9 cellular contexts compared by ENCODE assay signal in genomic region chr11:129785383-129786111, GRCh38. TPM values are rescaled to one million over a fixed set of nuclear protein-coding genes. Genes with fewer than 3 reads are reported as not detected.
DNase-seq lines count a peak whose midpoint lies in the region; ATAC-seq, FAIRE-seq and TF ChIP-seq lines count a peak whose summit lies in the region.
"Had no signal": no experiment of that assay in that cellular context is flagged by ENCODE, and none has a peak within 500 bp of the region (broad histone marks: within the 10 kb centered on the region; RNA-seq: fewer than 3 reads in every experiment).

No MANE protein-coding gene starts in this region.

- no peak for DNase-seq in D721Med (ENCODE audit: insufficient read length, low spot score)
- peak; percentile 64 for DNase-seq in KBM-7
- DNase-seq in T-helper 17 cell: no peak
- DNase-seq in AG08395 (ENCODE audit: low spot score): no peak
- DNase-seq in activated CD4-positive, CD25-positive, alpha-beta regulatory T cell (lab: John Stamatoyannopoulos, UW): no peak
- DNase-seq in dorsolateral prefrontal cortex: no peak

- H3K9me3 ChIP-seq in T-helper 17 cell (ENCODE audit: control insufficient read depth, low read length, poor library complexity, severe bottlenecking) (no peaks in the 10 kb centered on the region), liver (ENCODE audit: control insufficient read depth in 4 of 4, low read length in 3 of 4) (no peaks in the 10 kb centered on the region)

- ATAC-seq in T-helper 17 cell: no peak
- no peak for ATAC-seq in GM21737 (IDR thresholded peaks at IDR 0.05; ENCODE audit: unreplicated experiment)

- in situ Hi-C loops in KBM-7 (cut with MboI; ENCODE audit: low pct_unique_long_range_greater_than_20kb, low sequenced_read_pairs): no loop called here

- no peak overlapping the region for H3K4me3 Mint-ChIP-seq in T-helper 17 cell
- H3K4me3 Mint-ChIP-seq: IgD-negative memory B cell had no signal

- FAIRE-seq in D721Med (lab: Jason Lieb, UNC): no peak

- no peaks in the 10 kb centered on the region for H3K27me3 Mint-ChIP-seq in T-helper 17 cell
- H3K27me3 Mint-ChIP-seq: IgD-negative memory B cell had no signal

- H3K36me3 ChIP-seq in liver (ENCODE audit: control insufficient read depth in 4 of 4, insufficient read depth in 3 of 4, low read depth in 1 of 4, low read length in 3 of 4): no peaks in the 10 kb centered on the region

- intact Hi-C loops in dorsolateral prefrontal cortex (cut with DNase I): no loop called here

- H3K27ac ChIP-seq in liver (ENCODE audit: low read depth in 1 of 2, low read length in 2 of 2) (peak overlapping the region in 1 of 2 donors; percentile 45), dorsolateral prefrontal cortex (no peak overlapping the region)

- H3K4me3 ChIP-seq in liver (ENCODE audit: low read depth in 1 of 3, low read length in 3 of 3) (no peak overlapping the region), dorsolateral prefrontal cortex (no peak overlapping the region)

- 42% methylated on average over 3 of the region's 3 CpGs for WGBS in liver

- no peaks in the 10 kb centered on the region for H3K27me3 ChIP-seq in liver (ENCODE audit: control insufficient read depth in 4 of 4, insufficient read depth in 4 of 4, low read length in 3 of 4)
- peaks cover 0 to 11% (median 0%) of the 10 kb centered on the region in 45 donors for H3K27me3 ChIP-seq in dorsolateral prefrontal cortex

- peak; percentile 76 to 83 for TF ChIP-seq RAD21 in liver (IDR thresholded peaks at IDR 0.05)

- no peaks in the 10 kb centered on the region for H3K36me3 Mint-ChIP-seq in T-helper 17 cell (ENCODE audit: low read depth)
- H3K36me3 Mint-ChIP-seq: IgD-negative memory B cell had no signal

- H3K4me1 Mint-ChIP-seq in T-helper 17 cell: peaks cover 17% of the 10 kb centered on the region
- H3K4me1 Mint-ChIP-seq: IgD-negative memory B cell had no signal

- TF ChIP-seq CTCF in D721Med (IDR thresholded peaks at IDR 0.05; ENCODE audit: insufficient read depth, missing control alignments) (peak; percentile 32), liver (IDR thresholded peaks at IDR 0.05; ENCODE audit: low read depth, low read length, missing input control) (peak; percentile 37), dorsolateral prefrontal cortex (IDR thresholded peaks at IDR 0.05 in 54 of 56, conservative IDR thresholded peaks at IDR 0.05 in 2 of 56; ENCODE audit: low read depth in 1 of 56, partially characterized antibody in 56 of 56) (peak in 9 of 56 donors; percentile 8 to 34 (median 15))

- H3K9ac ChIP-seq in liver (ENCODE audit: low read depth in 1 of 2, low read length in 2 of 2): no peak overlapping the region

- H3K27ac Mint-ChIP-seq in T-helper 17 cell: peak overlapping the region; percentile 61
- H3K27ac Mint-ChIP-seq: IgD-negative memory B cell had no signal

- H3K4me1 ChIP-seq in liver (ENCODE audit: control insufficient read depth in 4 of 4, insufficient read depth in 4 of 4, low read length in 3 of 4): peaks cover 5 to 11% (median 10%) of the 10 kb centered on the region in 4 donors

TF ChIP-seq in liver, 16 proteins besides CTCF, POLR2A, EP300 and RAD21:
- TF ChIP-seq YY1 (IDR thresholded peaks at IDR 0.05): peak; percentile 17
- TF ChIP-seq, protein P1, sequence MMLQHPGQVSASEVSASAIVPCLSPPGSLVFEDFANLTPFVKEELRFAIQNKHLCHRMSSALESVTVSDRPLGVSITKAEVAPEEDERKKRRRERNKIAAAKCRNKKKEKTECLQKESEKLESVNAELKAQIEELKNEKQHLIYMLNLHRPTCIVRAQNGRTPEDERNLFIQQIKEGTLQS (IDR thresholded peaks at IDR 0.05): no peak
- no peak for TF ChIP-seq HNF4G (IDR thresholded peaks at IDR 0.05)
- no peak for TF ChIP-seq NR2F2 (IDR thresholded peaks at IDR 0.05)
- no peak for TF ChIP-seq HNF4A (conservative IDR thresholded peaks at IDR 0.05)
- no peak for TF ChIP-seq FOXA1 (IDR thresholded peaks at IDR 0.05)
- TF ChIP-seq, protein P2, sequence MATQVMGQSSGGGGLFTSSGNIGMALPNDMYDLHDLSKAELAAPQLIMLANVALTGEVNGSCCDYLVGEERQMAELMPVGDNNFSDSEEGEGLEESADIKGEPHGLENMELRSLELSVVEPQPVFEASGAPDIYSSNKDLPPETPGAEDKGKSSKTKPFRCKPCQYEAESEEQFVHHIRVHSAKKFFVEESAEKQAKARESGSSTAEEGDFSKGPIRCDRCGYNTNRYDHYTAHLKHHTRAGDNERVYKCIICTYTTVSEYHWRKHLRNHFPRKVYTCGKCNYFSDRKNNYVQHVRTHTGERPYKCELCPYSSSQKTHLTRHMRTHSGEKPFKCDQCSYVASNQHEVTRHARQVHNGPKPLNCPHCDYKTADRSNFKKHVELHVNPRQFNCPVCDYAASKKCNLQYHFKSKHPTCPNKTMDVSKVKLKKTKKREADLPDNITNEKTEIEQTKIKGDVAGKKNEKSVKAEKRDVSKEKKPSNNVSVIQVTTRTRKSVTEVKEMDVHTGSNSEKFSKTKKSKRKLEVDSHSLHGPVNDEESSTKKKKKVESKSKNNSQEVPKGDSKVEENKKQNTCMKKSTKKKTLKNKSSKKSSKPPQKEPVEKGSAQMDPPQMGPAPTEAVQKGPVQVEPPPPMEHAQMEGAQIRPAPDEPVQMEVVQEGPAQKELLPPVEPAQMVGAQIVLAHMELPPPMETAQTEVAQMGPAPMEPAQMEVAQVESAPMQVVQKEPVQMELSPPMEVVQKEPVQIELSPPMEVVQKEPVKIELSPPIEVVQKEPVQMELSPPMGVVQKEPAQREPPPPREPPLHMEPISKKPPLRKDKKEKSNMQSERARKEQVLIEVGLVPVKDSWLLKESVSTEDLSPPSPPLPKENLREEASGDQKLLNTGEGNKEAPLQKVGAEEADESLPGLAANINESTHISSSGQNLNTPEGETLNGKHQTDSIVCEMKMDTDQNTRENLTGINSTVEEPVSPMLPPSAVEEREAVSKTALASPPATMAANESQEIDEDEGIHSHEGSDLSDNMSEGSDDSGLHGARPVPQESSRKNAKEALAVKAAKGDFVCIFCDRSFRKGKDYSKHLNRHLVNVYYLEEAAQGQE (IDR thresholded peaks at IDR 0.05): no peak
- no peak for TF ChIP-seq MAX (IDR thresholded peaks at IDR 0.05)
TF ChIP-seq in liver: peak in this region for 1.

RNA-seq across cellular contexts. Expression of gene TMEM45B, which starts 30.1 kb away (rescaled TPM):
- total RNA-seq in T-helper 17 cell (1 to 10 TPM; 4.4 to 4.8 TPM), liver (1 to 10 TPM; 5.5 to 6.3 TPM), dorsolateral prefrontal cortex (1 to 10 TPM in 24 of 120 experiments, under 1 TPM in 78, not detected in 18; 0.18 to 2.3 (median 0.69) TPM)
- 10 to 100 TPM in 1 of 2 donors, 1 to 10 TPM in 1; 7.2 to 23.7 TPM for polyA plus RNA-seq in liver
